Comparison of ENCODE assay signal across 8 cellular contexts in genomic region chr17:333626-334396, GRCh38. TPM values are rescaled to one million over a fixed set of nuclear protein-coding genes. Genes with fewer than 3 reads are reported as not detected.
A peak's percentile ranks its signal among the peaks of the same experiment; 100 is the strongest.
DNase-seq lines count a peak whose midpoint lies in the region; ATAC-seq, FAIRE-seq and TF ChIP-seq lines count a peak whose summit lies in the region.

No MANE protein-coding gene starts in this region.

- no peaks in the 10 kb centered on the region; the same call in 1 of the 2 replicates for H3K4me1 ChIP-seq in H9 (ENCODE audit: insufficient read depth, low read length)
- peaks cover 0 to 24% of the 10 kb centered on the region in 2 donors for H3K4me1 ChIP-seq in kidney (ENCODE audit: control insufficient read depth in 1 of 2, insufficient read depth in 1 of 2, low read depth in 1 of 2, low read length in 2 of 2)
- H3K4me1 ChIP-seq in gastrocnemius medialis: peaks cover 11 to 32% of the 10 kb centered on the region in 2 donors
- H3K4me1 ChIP-seq in foreskin keratinocyte: no peaks in the 10 kb centered on the region

- H4K8ac ChIP-seq in H9 (replicated peaks; ENCODE audit: insufficient read length, low read depth, low read length): no peak overlapping the region

- no peak overlapping the region for H4K91ac ChIP-seq in H9 (ENCODE audit: insufficient read length, low read depth, low read length)

- no peak overlapping the region for H3K23ac ChIP-seq in H9 (ENCODE audit: insufficient read length, low read depth, low read length)

- no peak overlapping the region for H2BK20ac ChIP-seq in H9 (ENCODE audit: low read depth, low read length, poor library complexity, severe bottlenecking)

- no peak overlapping the region for H3K14ac ChIP-seq in H9 (ENCODE audit: insufficient read depth, low read length)

- H3K79me2 ChIP-seq in H9 (ENCODE audit: insufficient read depth, low read length): no peaks in the 10 kb centered on the region

- peak; percentile 81 for DNase-seq in H9
- peak; percentile 18 to 86 for DNase-seq in cerebellar nuclear complex (lab: John Stamatoyannopoulos, UW)
- DNase-seq in kidney: peak; percentile 92
- DNase-seq in gastrocnemius medialis: peak; percentile 72 to 78
- no peak for DNase-seq in SK-N-DZ (ENCODE audit: low spot score)
- no peak for DNase-seq in foreskin keratinocyte

- ATAC-seq in gastrocnemius medialis: peak; percentile 76 to 77
- ATAC-seq in GM18867 (IDR thresholded peaks at IDR 0.05; ENCODE audit: unreplicated experiment): no peak
- no peak for ATAC-seq in GM19397 (IDR thresholded peaks at IDR 0.05; ENCODE audit: unreplicated experiment)
- ATAC-seq in foreskin keratinocyte: no peak

- WGBS in H9 (ENCODE audit: extremely low coverage, insufficient read length, low lambda C conversion rate): no CpG with 5 or more reads among the region's 23 CpGs

- peaks cover 26 to 33% of the 10 kb centered on the region in 2 experiments for H3K4me1 Mint-ChIP-seq in H9

- no peak overlapping the region for H3K27ac ChIP-seq in H9 (ENCODE audit: insufficient read length, low read depth, low read length)
- peak overlapping the region; percentile 73 to 83 for H3K27ac ChIP-seq in kidney (ENCODE audit: low read depth in 2 of 2, low read length in 2 of 2)
- H3K27ac ChIP-seq in gastrocnemius medialis: peak overlapping the region; percentile 76 to 89 (median 84)
- H3K27ac ChIP-seq in foreskin keratinocyte: no peak overlapping the region

- peak overlapping the region; percentile 32 to 48 for H3K4me3 ChIP-seq in kidney (ENCODE audit: low read length in 2 of 2)
- peak overlapping the region; percentile 48 to 71 (median 54) for H3K4me3 ChIP-seq in gastrocnemius medialis

- H3K9me3 ChIP-seq in H9 (ENCODE audit: control insufficient read depth, low read depth, low read length) (no peaks in the 10 kb centered on the region), kidney (ENCODE audit: control insufficient read depth in 1 of 2, low read length in 2 of 2) (no peaks in the 10 kb centered on the region), gastrocnemius medialis (no peaks in the 10 kb centered on the region)

- H3K9me3 Mint-ChIP-seq in H9: no peaks in the 10 kb centered on the region; a peak in 1 of 5 replicates

- H2BK15ac ChIP-seq in H9 (ENCODE audit: low read depth, low read length): no peak overlapping the region

- peak overlapping the region in 1 of 2 experiments; percentile 54; a peak in 2 of 5 replicates for H3K4me3 Mint-ChIP-seq in H9

- H3K23me2 ChIP-seq in H9 (ENCODE audit: insufficient read length, low read depth, low read length, poor library complexity, severe bottlenecking): no peaks in the 10 kb centered on the region

- H3K9ac ChIP-seq in H9 (ENCODE audit: extremely low read depth, insufficient read length, low read length) (no peak overlapping the region), kidney (ENCODE audit: low read length in 2 of 2) (peak overlapping the region; percentile 37 to 39)

- in situ Hi-C loops in gastrocnemius medialis (cut with MboI; ENCODE audit: low sequenced_read_pairs in 4 of 4): no loop called here

- no peak for TF ChIP-seq CTCF in H9 (conservative IDR thresholded peaks at IDR 0.05)
- no peak for TF ChIP-seq CTCF in kidney (IDR thresholded peaks at IDR 0.05; ENCODE audit: borderline replicate concordance, extremely low read depth, insufficient read depth)
- TF ChIP-seq CTCF in gastrocnemius medialis (IDR thresholded peaks at IDR 0.05 in 4 of 5, conservative IDR thresholded peaks at IDR 0.05 in 1 of 5): no peak
- no peak for TF ChIP-seq CTCF in foreskin keratinocyte (conservative IDR thresholded peaks at IDR 0.05)

- H3K27me3 Mint-ChIP-seq in H9 (ENCODE audit: low read depth): peaks cover 8% of the 10 kb centered on the region

- H3T11ph ChIP-seq in H9 (ENCODE audit: low read length): no peak overlapping the region

- H3K36me3 ChIP-seq in kidney (ENCODE audit: control insufficient read depth in 1 of 2, insufficient read depth in 2 of 2, low read length in 2 of 2): no peaks in the 10 kb centered on the region
- no peaks in the 10 kb centered on the region for H3K36me3 ChIP-seq in gastrocnemius medialis

- peaks cover 2% of the 10 kb centered on the region; the same call in 1 of the 2 replicates for H3K27me3 ChIP-seq in H9 (ENCODE audit: insufficient read depth, low read length)
- H3K27me3 ChIP-seq in gastrocnemius medialis: peaks cover 6 to 16% (median 7%) of the 10 kb centered on the region in 3 donors
- H3K27me3 ChIP-seq in foreskin keratinocyte: peaks cover 44% of the 10 kb centered on the region

- H2BK120ac ChIP-seq in H9 (ENCODE audit: low read depth, low read length, poor library complexity, severe bottlenecking): no peak overlapping the region

- H2AK5ac ChIP-seq in H9 (ENCODE audit: insufficient read length, low read length): no peak overlapping the region

- intact Hi-C loops in kidney (cut with DNase I) (no loop called here), gastrocnemius medialis (cut with DNase I; ENCODE audit: low total_unique reads) (loop anchor here (2.0 to 5.0 kb wide), 2 partner anchors 29 to 43 kb away; no protein-coding TSS in a partner anchor)

- no peaks in the 10 kb centered on the region; a peak in 1 of 7 replicates for H3K36me3 Mint-ChIP-seq in H9 (ENCODE audit: insufficient read depth in 1 of 3, low read depth in 3 of 3)

- H2AFZ ChIP-seq in H9 (ENCODE audit: low read length): no peak overlapping the region

- no peak for FAIRE-seq in kidney (lab: Jason Lieb, UNC)

- H2BK5ac ChIP-seq in H9 (ENCODE audit: insufficient read length, low read length): no peak overlapping the region

- H3K18ac ChIP-seq in H9 (ENCODE audit: insufficient read length, low read depth, low read length): no peak overlapping the region

- H3K27ac Mint-ChIP-seq in H9: peak overlapping the region in 2 of 3 experiments; percentile 5 to 86; a peak in 2 of 7 replicates

- no peak overlapping the region for H3K56ac ChIP-seq in H9 (ENCODE audit: insufficient read length, low read depth, low read length)

- no peaks in the 10 kb centered on the region for H4K20me1 ChIP-seq in H9 (ENCODE audit: control insufficient read depth, insufficient read depth, insufficient read length)

- H3K4ac ChIP-seq in H9 (ENCODE audit: low read depth, low read length): no peak overlapping the region

- H3K4me2 ChIP-seq in H9 (ENCODE audit: insufficient read depth, insufficient read length, low read length): no peak overlapping the region

- TF ChIP-seq POLR2A in gastrocnemius medialis (IDR thresholded peaks at IDR 0.05): peak; percentile 60 to 84

- no peaks in the 10 kb centered on the region for H3K79me1 ChIP-seq in H9 (ENCODE audit: insufficient read depth, low read depth, low read length, poor library complexity, severe bottlenecking)

- no peak overlapping the region for H4K5ac ChIP-seq in H9 (ENCODE audit: insufficient read length, low read depth, low read length)

- H2BK12ac ChIP-seq in H9 (ENCODE audit: insufficient read length, low read depth, low read length): no peak overlapping the region

RNA-seq across cellular contexts. Expression of gene RPH3AL, which starts 18.8 kb away (rescaled TPM):
- total RNA-seq in H9 (2021) (2.3 and 3.0 TPM in 2 replicates), kidney (55.9 TPM), gastrocnemius medialis (10 to 100 TPM in 2 of 4 donors, 1 to 10 TPM in 2; 6.3 to 14.4 (median 10.8) TPM), foreskin keratinocyte (0.41 and 0.60 TPM in 2 replicates)
- polyA plus RNA-seq in kidney (ENCODE audit: insufficient read depth, low read depth, low replicate concordance) (18.1 TPM), foreskin keratinocyte (0.46 and 0.49 TPM in 2 replicates)
- 48.2 and 70.3 TPM in 2 replicates for polyA plus RNA-seq in SK-N-DZ (2014; cell fraction: cytosol; rRNA removed)
- polyA plus RNA-seq in SK-N-DZ (2014; cell fraction: nucleus; rRNA removed): 16.2 and 17.4 TPM in 2 replicates

Comparison
In these comparisons a context has a peak if more than half of its experiments do, and no peak if none do; other contexts are left out.
1. DNase-seq: peak in H9 (single experiment), cerebellar nuclear complex (2 of 2), kidney (single experiment) and gastrocnemius medialis (2 of 2); none in SK-N-DZ (single experiment) and foreskin keratinocyte (0 of 2).
2. H3K27ac ChIP-seq: peak in kidney (2 of 2) and gastrocnemius medialis (4 of 4); none in H9 (single experiment) and foreskin keratinocyte (single experiment).
3. ATAC-seq: peak in gastrocnemius medialis (2 of 2); none in GM18867 (single experiment), GM19397 (single experiment) and foreskin keratinocyte (single experiment).